In the genomic region with DNA sequence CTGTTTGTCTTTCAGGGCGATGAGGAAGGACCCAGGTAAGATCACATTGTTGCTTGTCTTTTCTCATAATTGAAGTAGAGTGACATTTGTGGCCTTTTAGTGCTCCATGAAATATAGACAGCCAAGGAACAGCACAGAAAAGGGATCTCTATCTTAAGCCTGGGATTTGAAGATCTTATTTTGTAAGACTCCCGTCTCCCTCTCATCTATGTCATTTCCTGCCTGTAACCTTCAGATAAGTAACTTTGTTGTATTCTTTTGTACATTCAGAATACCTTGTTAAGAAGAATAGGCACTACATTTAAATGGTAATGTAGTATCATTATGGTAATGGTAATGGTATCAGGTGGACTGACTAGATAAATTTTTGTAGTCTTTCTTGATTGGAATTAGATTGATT, we compare ENCODE assay signal across 15 cellular contexts.
"Had no signal": no experiment of that assay in that cellular context is flagged by ENCODE, and none has a peak within 500 bp of the region (broad histone marks: within the 10 kb centered on the region; RNA-seq: fewer than 3 reads in every experiment).

No MANE protein-coding gene starts in this region.

- H3K4me3 Mint-ChIP-seq: endodermal cell; stimulated activated naive CD8-positive, alpha-beta T cell treated with anti-CD3 and anti-CD28 coated beads, Interleukin-15, amount 100 ng/mL, for 72 hours; T-helper 2 cell treated with Interferon-gamma antibody and Interleukin-4, amounts not matched to agents 5 μg/mL and 100 μg/mL, for 36 hours; type B pancreatic cell had no signal

- ATAC-seq: left lung; stimulated activated naive CD8-positive, alpha-beta T cell treated with anti-CD3 and anti-CD28 coated beads, Interleukin-15, amount 100 ng/mL, for 72 hours had no signal

- H3K4me1 ChIP-seq: left lung had no signal

- H3K27ac ChIP-seq: sigmoid colon had no signal

- H3K27me3 Mint-ChIP-seq: stimulated activated naive CD8-positive, alpha-beta T cell treated with anti-CD3 and anti-CD28 coated beads, Interleukin-15, amount 100 ng/mL, for 72 hours; type B pancreatic cell had no signal

- H3K27ac Mint-ChIP-seq: endodermal cell; T-helper 2 cell treated with Interferon-gamma antibody and Interleukin-4, amounts not matched to agents 5 μg/mL and 100 μg/mL, for 36 hours; type B pancreatic cell had no signal

- H3K9me3 ChIP-seq: sigmoid colon had no signal

- H3K4me3 ChIP-seq: dorsolateral prefrontal cortex, left lung, sigmoid colon, spleen had no signal

- H3K4me1 Mint-ChIP-seq: endodermal cell had no signal

- DNase-seq: activated CD4-positive, alpha-beta T cell treated with anti-CD3 and anti-CD28 coated beads for 1 hour; activated CD4-positive, alpha-beta T cell treated with anti-CD3 and anti-CD28 coated beads, Interleukin-2, amount 50 U/mL, for 4 hours; activated naive CD4-positive, alpha-beta T cell treated with Interleukin-2 at 50 U/mL for 16 hours; activated T-cell treated with anti-CD3 and anti-CD28 coated beads for 4 hours; aorta; dorsolateral prefrontal cortex; endodermal cell; left lung; mammary epithelial cell; sigmoid colon; spleen; stimulated activated naive CD8-positive, alpha-beta T cell treated with anti-CD3 and anti-CD28 coated beads, Interleukin-15, amount 100 ng/mL, for 72 hours; SW 1271 had no signal
